ENCODE assay signal across 11 cellular contexts in genomic region chr14:96370528-96370927, GRCh38. TPM values are rescaled to one million over a fixed set of nuclear protein-coding genes. Genes with fewer than 3 reads are reported as not detected.
"Had no signal": no experiment of that assay in that cellular context is flagged by ENCODE, and none has a peak within 500 bp of the region (broad histone marks: within the 10 kb centered on the region; RNA-seq: fewer than 3 reads in every experiment).

No MANE protein-coding gene starts in this region.

- H3K4me1 ChIP-seq: HAP-1 had no signal

- H3K9me3 Mint-ChIP-seq: HFFc6 had no signal

- H3K4me3 Mint-ChIP-seq: GM23338, H9, HFFc6 had no signal

- H3K4me3 ChIP-seq: GM23248, GM23338, HAP-1 had no signal

- ATAC-seq: GM23338, HCT116 had no signal

- H3K27ac ChIP-seq: GM23248 had no signal

- H3K9ac ChIP-seq: GM23248 had no signal

- H3K9me3 ChIP-seq: HAP-1 had no signal

- H3K36me3 ChIP-seq: HAP-1 had no signal

- H2AFZ ChIP-seq: GM23248, GM23338 had no signal

- H3K27ac Mint-ChIP-seq: GM23338, HFFc6 had no signal

- FAIRE-seq: H1, H54 had no signal

- DNase-seq: GM23248, GOT3, H7, H9, HCEC 1CT, HFFc6 had no signal

- H3K4me2 ChIP-seq: GM23338 had no signal

RNA-seq across cellular contexts. Expression of gene AK7, which starts 21.4 kb away (rescaled TPM):
- total RNA-seq: GM23248, HFFc6 had no signal
